ENCODE assay signal across 22 cellular contexts in the genomic region with DNA sequence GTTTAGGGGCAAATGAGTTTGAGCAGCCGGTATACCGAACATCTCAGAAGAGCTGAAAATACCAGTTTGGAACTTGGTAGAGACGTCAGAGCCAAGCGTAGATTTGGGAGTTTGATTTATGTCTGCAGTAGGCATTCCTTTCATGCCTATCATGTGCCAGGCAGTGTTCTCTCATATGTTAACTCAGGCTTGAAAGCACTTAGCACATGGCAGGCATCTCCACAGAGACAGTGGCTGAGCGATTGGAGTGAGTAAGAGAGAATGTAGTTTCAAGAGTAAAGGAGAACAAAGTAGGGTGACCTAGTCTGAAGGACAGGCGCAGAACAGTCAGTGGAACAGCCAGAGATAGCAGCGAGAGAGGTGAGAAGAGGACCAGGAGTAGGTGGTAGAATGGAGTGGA.
DNase-seq lines count a peak whose midpoint lies in the region; ATAC-seq and TF ChIP-seq lines count a peak whose summit lies in the region.
"Had no signal": no experiment of that assay in that cellular context is flagged by ENCODE, and none has a peak within 500 bp of the region (broad histone marks: within the 10 kb centered on the region; RNA-seq: fewer than 3 reads in every experiment).

No MANE protein-coding gene starts in this region.

- no peak for TF ChIP-seq CTCF in foreskin keratinocyte (conservative IDR thresholded peaks at IDR 0.05)
- TF ChIP-seq CTCF in upper lobe of right lung (IDR thresholded peaks at IDR 0.05), result no peak

- peaks cover 16% of the 10 kb centered on the region for H3K4me1 ChIP-seq in foreskin keratinocyte
- peaks cover 16% of the 10 kb centered on the region for H3K4me1 ChIP-seq in upper lobe of right lung

- DNase-seq in Right ventricle myocardium inferior (ENCODE audit: missing footprints) (no peak), cardiac septum (ENCODE audit: low spot score) (no peak), foreskin keratinocyte (no peak), kidney glomerular epithelial cell (lab: John Stamatoyannopoulos, UW) (peak; percentile 68), upper lobe of right lung (no peak), NCI-H1436 (lab: John Stamatoyannopoulos, UW) (no peak), hypothalamus (lab: John Stamatoyannopoulos, UW) (no peak)
- DNase-seq: CD4-positive, CD25-positive, alpha-beta regulatory T cell; COR-L47; DMS 273 treated with DMSO at 0.1 percent for 48 hours; GF-D8; GM23248; HCEC 1CT; NCI-H187 treated with DMSO at 0.1 percent for 48 hours; NCI-H2227 treated with DMSO at 0.1 percent for 48 hours; NCI-H526; PC-3; RPMI8226; SJCRH30 had no signal

- H3K36me3 ChIP-seq in upper lobe of right lung, result no peaks in the 10 kb centered on the region
- H3K36me3 ChIP-seq: SJCRH30 had no signal

- H3K27me3 ChIP-seq in foreskin keratinocyte (no peaks in the 10 kb centered on the region), upper lobe of right lung (no peaks in the 10 kb centered on the region)
- H3K27me3 ChIP-seq: SJCRH30 had no signal

- intact Hi-C loops in Right ventricle myocardium inferior (cut with DNase I) (no loop called here), cardiac septum (cut with DNase I) (no loop called here), upper lobe of right lung (cut with DNase I) (no loop called here)

- H3K27ac ChIP-seq in foreskin keratinocyte (peak overlapping the region; percentile 45), upper lobe of right lung (no peak overlapping the region)
- H3K27ac ChIP-seq: 22Rv1, GM23248, KMS-11, SJCRH30 had no signal

- no peaks in the 10 kb centered on the region for H3K9me3 ChIP-seq in upper lobe of right lung
- H3K9me3 ChIP-seq: SJCRH30 had no signal

- no peak overlapping the region for H3K4me3 ChIP-seq in upper lobe of right lung
- H3K4me3 ChIP-seq: GM23248, SJCRH30 had no signal

- ATAC-seq in Right ventricle myocardium inferior, result peak; percentile 62
- no peak for ATAC-seq in foreskin keratinocyte
- peak; percentile 50 for ATAC-seq in upper lobe of right lung
- ATAC-seq in GM18907 (IDR thresholded peaks at IDR 0.05; ENCODE audit: unreplicated experiment), result no peak
- ATAC-seq: PC-3 had no signal

Comparison
In these comparisons a context has a peak if more than half of its experiments do, and no peak if none do; other contexts are left out.
1. ATAC-seq: peak in Right ventricle myocardium inferior (single experiment) and upper lobe of right lung (single experiment); none in foreskin keratinocyte (single experiment) and GM18907 (single experiment).